ENCODE assay signal across 8 cellular contexts in genomic region chr18:10559566-10560456, GRCh38. TPM values are rescaled to one million over a fixed set of nuclear protein-coding genes. Genes with fewer than 3 reads are reported as not detected.
A peak's percentile ranks its signal among the peaks of the same experiment; 100 is the strongest.
DNase-seq lines count a peak whose midpoint lies in the region; ATAC-seq, FAIRE-seq and TF ChIP-seq lines count a peak whose summit lies in the region.

No MANE protein-coding gene starts in this region.

- H3K36me3 Mint-ChIP-seq in activated T-cell treated with anti-CD3 and anti-CD28 coated beads, Interleukin-2, amount 50 U/mL, for 72 hours (ENCODE audit: insufficient read depth in 2 of 2), result peaks cover 3% of the 10 kb centered on the region in 2 donors
- peaks cover 37% of the 10 kb centered on the region for H3K36me3 Mint-ChIP-seq in activated T-cell treated with anti-CD3 and anti-CD28 coated beads, Interleukin-2, amount 50 U/mL, for 24 hours (ENCODE audit: low read depth)
- H3K36me3 Mint-ChIP-seq in mesothelial cell of epicardium, result peaks cover 28% of the 10 kb centered on the region
- H3K36me3 Mint-ChIP-seq in activated T-helper 1 cell treated with anti-CD3 and anti-CD28 coated beads, Interleukin-12 subunit alpha, Interleukin-12 subunit beta, Interleukin-2, Interleukin-4 antibody, amounts not matched to agents 30 ng/mL and 10 ng/mL and 1 ng/mL, durations not matched to agents 14 hours and 24 hours and 36 hours (ENCODE audit: low read depth), result peaks cover 24% of the 10 kb centered on the region

- intact Hi-C loops in activated T-helper 1 cell treated with anti-CD3 and anti-CD28 coated beads, Interleukin-12 subunit alpha, Interleukin-12 subunit beta, Interleukin-2, Interleukin-4 antibody, amounts not matched to agents 30 ng/mL and 10 ng/mL and 1 ng/mL, durations not matched to agents 14 hours and 24 hours and 36 hours (cut with micrococcal nuclease), result loop anchor here (1.0 to 10.0 kb wide), 2 partner anchors 155 to 227 kb away; no protein-coding TSS in a partner anchor

- H3K4me1 Mint-ChIP-seq in activated T-cell treated with anti-CD3 and anti-CD28 coated beads, Interleukin-2, amount 50 U/mL, for 72 hours (ENCODE audit: low read depth), result no peaks in the 10 kb centered on the region
- H3K4me1 Mint-ChIP-seq in activated T-cell treated with anti-CD3 and anti-CD28 coated beads, Interleukin-2, amount 50 U/mL, for 24 hours (ENCODE audit: low read depth), result peaks cover 8% of the 10 kb centered on the region
- peaks cover 17% of the 10 kb centered on the region for H3K4me1 Mint-ChIP-seq in mesothelial cell of epicardium
- no peaks in the 10 kb centered on the region for H3K4me1 Mint-ChIP-seq in activated T-helper 1 cell treated with anti-CD3 and anti-CD28 coated beads, Interleukin-12 subunit alpha, Interleukin-12 subunit beta, Interleukin-2, Interleukin-4 antibody, amounts not matched to agents 30 ng/mL and 10 ng/mL and 1 ng/mL, durations not matched to agents 14 hours and 24 hours and 36 hours (ENCODE audit: low read depth)

- peak overlapping the region; percentile 6 for H3K4me3 ChIP-seq in bronchial epithelial cell (ENCODE audit: low read depth, low read length)

- peak; percentile 51 to 58 for ATAC-seq in activated T-cell treated with anti-CD3 and anti-CD28 coated beads, Interleukin-2, amount 50 U/mL, for 72 hours (replicated peaks in 1 of 2)
- peak; percentile 62 for ATAC-seq in HG03432 (IDR thresholded peaks at IDR 0.05; ENCODE audit: unreplicated experiment)
- ATAC-seq in GM21619 (IDR thresholded peaks at IDR 0.05; ENCODE audit: unreplicated experiment), result no peak

- DNase-seq in activated T-cell treated with anti-CD3 and anti-CD28 coated beads, Interleukin-2, amount 50 U/mL, for 72 hours, result no peak
- no peak for DNase-seq in activated T-cell treated with anti-CD3 and anti-CD28 coated beads, Interleukin-2, amount 50 U/mL, for 24 hours
- no peak for DNase-seq in bronchial epithelial cell (ENCODE audit: low read depth)
- DNase-seq in mesothelial cell of epicardium (ENCODE audit: low spot score in 2 of 2, unreplicated experiment in 2 of 2), result no peak
- no peak for DNase-seq in activated T-helper 1 cell treated with anti-CD3 and anti-CD28 coated beads, Interleukin-12 subunit alpha, Interleukin-12 subunit beta, Interleukin-2, Interleukin-4 antibody, amounts not matched to agents 30 ng/mL and 10 ng/mL and 1 ng/mL, durations not matched to agents 14 hours and 24 hours and 36 hours (ENCODE audit: low spot score)
- no peak for DNase-seq in pons (ENCODE audit: low spot score)

- no peaks in the 10 kb centered on the region for H3K27me3 Mint-ChIP-seq in activated T-cell treated with anti-CD3 and anti-CD28 coated beads, Interleukin-2, amount 50 U/mL, for 72 hours (ENCODE audit: low read depth)
- H3K27me3 Mint-ChIP-seq in activated T-cell treated with anti-CD3 and anti-CD28 coated beads, Interleukin-2, amount 50 U/mL, for 24 hours, result no peaks in the 10 kb centered on the region
- H3K27me3 Mint-ChIP-seq in mesothelial cell of epicardium (ENCODE audit: low read depth), result no peaks in the 10 kb centered on the region
- no peaks in the 10 kb centered on the region for H3K27me3 Mint-ChIP-seq in activated T-helper 1 cell treated with anti-CD3 and anti-CD28 coated beads, Interleukin-12 subunit alpha, Interleukin-12 subunit beta, Interleukin-2, Interleukin-4 antibody, amounts not matched to agents 30 ng/mL and 10 ng/mL and 1 ng/mL, durations not matched to agents 14 hours and 24 hours and 36 hours (ENCODE audit: insufficient read depth)

- FAIRE-seq in bronchial epithelial cell (lab: Jason Lieb, UNC), result no peak

- H3K9me3 Mint-ChIP-seq in activated T-cell treated with anti-CD3 and anti-CD28 coated beads, Interleukin-2, amount 50 U/mL, for 72 hours, result no peaks in the 10 kb centered on the region
- H3K9me3 Mint-ChIP-seq in activated T-cell treated with anti-CD3 and anti-CD28 coated beads, Interleukin-2, amount 50 U/mL, for 24 hours, result no peaks in the 10 kb centered on the region
- H3K9me3 Mint-ChIP-seq in mesothelial cell of epicardium, result peaks cover 4% of the 10 kb centered on the region
- H3K9me3 Mint-ChIP-seq in activated T-helper 1 cell treated with anti-CD3 and anti-CD28 coated beads, Interleukin-12 subunit alpha, Interleukin-12 subunit beta, Interleukin-2, Interleukin-4 antibody, amounts not matched to agents 30 ng/mL and 10 ng/mL and 1 ng/mL, durations not matched to agents 14 hours and 24 hours and 36 hours, result no peaks in the 10 kb centered on the region

- no peaks in the 10 kb centered on the region for H3K27me3 ChIP-seq in bronchial epithelial cell (ENCODE audit: control insufficient read depth, insufficient read depth, low read length)

- H3K27ac Mint-ChIP-seq in activated T-cell treated with anti-CD3 and anti-CD28 coated beads, Interleukin-2, amount 50 U/mL, for 72 hours, result no peak overlapping the region
- H3K27ac Mint-ChIP-seq in activated T-cell treated with anti-CD3 and anti-CD28 coated beads, Interleukin-2, amount 50 U/mL, for 24 hours, result no peak overlapping the region
- H3K27ac Mint-ChIP-seq in mesothelial cell of epicardium, result peak overlapping the region; percentile 1
- H3K27ac Mint-ChIP-seq in activated T-helper 1 cell treated with anti-CD3 and anti-CD28 coated beads, Interleukin-12 subunit alpha, Interleukin-12 subunit beta, Interleukin-2, Interleukin-4 antibody, amounts not matched to agents 30 ng/mL and 10 ng/mL and 1 ng/mL, durations not matched to agents 14 hours and 24 hours and 36 hours, result no peak overlapping the region

- peak overlapping the region; percentile 8 to 53 for H3K4me3 Mint-ChIP-seq in activated T-cell treated with anti-CD3 and anti-CD28 coated beads, Interleukin-2, amount 50 U/mL, for 72 hours
- H3K4me3 Mint-ChIP-seq in activated T-cell treated with anti-CD3 and anti-CD28 coated beads, Interleukin-2, amount 50 U/mL, for 24 hours, result no peak overlapping the region
- H3K4me3 Mint-ChIP-seq in mesothelial cell of epicardium, result peak overlapping the region; percentile 38
- no peak overlapping the region for H3K4me3 Mint-ChIP-seq in activated T-helper 1 cell treated with anti-CD3 and anti-CD28 coated beads, Interleukin-12 subunit alpha, Interleukin-12 subunit beta, Interleukin-2, Interleukin-4 antibody, amounts not matched to agents 30 ng/mL and 10 ng/mL and 1 ng/mL, durations not matched to agents 14 hours and 24 hours and 36 hours

- no peaks in the 10 kb centered on the region for H3K36me3 ChIP-seq in bronchial epithelial cell (ENCODE audit: control insufficient read depth, insufficient read depth, low read length)

- no peak for TF ChIP-seq CTCF in bronchial epithelial cell (IDR thresholded peaks at IDR 0.05; ENCODE audit: insufficient read depth, low read length, severe bottlenecking)
- TF ChIP-seq CTCF in mesothelial cell of epicardium (IDR thresholded peaks at IDR 0.05; ENCODE audit: unreplicated experiment), result no peak

RNA-seq across cellular contexts. Expression of gene NAPG, which starts 34.0 kb away (rescaled TPM):
- total RNA-seq in activated T-cell treated with anti-CD3 and anti-CD28 coated beads, Interleukin-2, amount 50 U/mL, for 72 hours, result 10 to 100 TPM; 36.5 to 37.9 TPM
- total RNA-seq in bronchial epithelial cell (52.2 and 54.5 TPM in 2 replicates), mesothelial cell of epicardium (24.0 to 27.2 TPM (median 26.1 TPM) in 3 replicates)
- total RNA-seq in activated T-helper 1 cell treated with anti-CD3 and anti-CD28 coated beads, Interleukin-12 subunit alpha, Interleukin-12 subunit beta, Interleukin-2, Interleukin-4 antibody, amounts not matched to agents 30 ng/mL and 10 ng/mL and 1 ng/mL, durations not matched to agents 14 hours and 24 hours and 36 hours, result 37.4 and 40.3 TPM in 2 replicates

Comparison
In these comparisons a context has a peak if more than half of its experiments do, and no peak if none do; other contexts are left out.
1. H3K4me3 Mint-ChIP-seq: peak in activated T-cell treated with anti-CD3 and anti-CD28 coated beads, Interleukin-2, amount 50 U/mL, for 72 hours (2 of 2) and mesothelial cell of epicardium (single experiment); none in activated T-cell treated with anti-CD3 and anti-CD28 coated beads, Interleukin-2, amount 50 U/mL, for 24 hours (single experiment) and activated T-helper 1 cell treated with anti-CD3 and anti-CD28 coated beads, Interleukin-12 subunit alpha, Interleukin-12 subunit beta, Interleukin-2, Interleukin-4 antibody, amounts not matched to agents 30 ng/mL and 10 ng/mL and 1 ng/mL, durations not matched to agents 14 hours and 24 hours and 36 hours (single experiment).